In genomic region chr14:20723458-20723857, GRCh38 we compare ENCODE assay signal across 20 cellular contexts. TPM values are rescaled to one million over a fixed set of nuclear protein-coding genes. Genes with fewer than 3 reads are reported as not detected.
DNase-seq lines count a peak whose midpoint lies in the region; ATAC-seq, FAIRE-seq and TF ChIP-seq lines count a peak whose summit lies in the region.
"Had no signal": no experiment of that assay in that cellular context is flagged by ENCODE, and none has a peak within 500 bp of the region (broad histone marks: within the 10 kb centered on the region; RNA-seq: fewer than 3 reads in every experiment).

No MANE protein-coding gene starts in this region.

- CTCF ChIA-PET in SK-N-SH (lab: Yijun Ruan, JAX) (interaction anchor here (0.8 kb wide), 1 partner anchor 33 kb away, joined by 3 read pairs; no protein-coding TSS in a partner anchor), GM12878 (lab: Yijun Ruan, JAX) (interaction anchor here (1.0 to 1.2 kb wide), 2 partner anchors 9 to 136 kb away, joined by 3 read pairs; no protein-coding TSS in a partner anchor)

- in situ Hi-C loops in GM12878 (cut with MboI): no loop called here

- H3K4me1 ChIP-seq in SK-N-SH (ENCODE audit: control insufficient read depth in 1 of 2, insufficient read depth in 2 of 2, low read depth in 1 of 2, low read length in 1 of 2): no peaks in the 10 kb centered on the region
- H3K4me1 ChIP-seq in GM12878 (ENCODE audit: control insufficient read depth, insufficient read depth, low read length): no peaks in the 10 kb centered on the region; the same call in 1 of the 2 replicates
- H3K4me1 ChIP-seq in subcutaneous abdominal adipose tissue (ENCODE audit: control insufficient read depth in 5 of 5, insufficient read depth in 5 of 5, low read length in 5 of 5): peaks cover 0 to 3% (median 3%) of the 10 kb centered on the region in 5 donors
- no peaks in the 10 kb centered on the region for H3K4me1 ChIP-seq in trophoblast cell (ENCODE audit: control insufficient read depth in 1 of 2, insufficient read depth in 2 of 2, low read length in 2 of 2)
- H3K4me1 ChIP-seq in neural progenitor cell: no peaks in the 10 kb centered on the region

- no peak overlapping the region for H2AK5ac ChIP-seq in trophoblast cell (ENCODE audit: low read length)

- peaks cover 6% of the 10 kb centered on the region for H3K9me3 Mint-ChIP-seq in neural progenitor cell
- H3K9me3 Mint-ChIP-seq: CD4-positive, CD25-positive, alpha-beta regulatory T cell; T-cell had no signal

- H3K27ac ChIP-seq in SK-N-SH (ENCODE audit: low read depth in 2 of 2, low read length in 1 of 2) (no peak overlapping the region), GM12878 (ENCODE audit: control insufficient read depth, insufficient read depth) (no peak overlapping the region), subcutaneous abdominal adipose tissue (ENCODE audit: low read depth, low read length) (no peak overlapping the region), trophoblast cell (ENCODE audit: low read depth, low read length) (no peak overlapping the region), neural progenitor cell (no peak overlapping the region)
- H3K27ac ChIP-seq: tibial artery had no signal

- no peak overlapping the region for H2BK5ac ChIP-seq in trophoblast cell (ENCODE audit: low read depth, low read length, poor library complexity)

- no peak overlapping the region for H4K8ac ChIP-seq in trophoblast cell (ENCODE audit: low read depth, low read length)

- BruUV-seq in GM12878 (replicated peaks; lab: Mats Ljungman, UMichigan): no TSS peak

- no peaks in the 10 kb centered on the region for H4K20me1 ChIP-seq in SK-N-SH (ENCODE audit: insufficient read depth)
- no peaks in the 10 kb centered on the region for H4K20me1 ChIP-seq in GM12878 (ENCODE audit: control insufficient read depth, insufficient read depth)
- H4K20me1 ChIP-seq in neural progenitor cell (ENCODE audit: low read depth): no peaks in the 10 kb centered on the region

- no peak overlapping the region for H3K23ac ChIP-seq in trophoblast cell (ENCODE audit: low read length)

- H3K4me1 Mint-ChIP-seq in neural progenitor cell: no peaks in the 10 kb centered on the region

- H3K27me3 ChIP-seq in SK-N-SH (ENCODE audit: insufficient read depth): peaks cover 56% of the 10 kb centered on the region
- peaks cover 5 to 9% of the 10 kb centered on the region in 2 experiments; a peak in 3 of 4 replicates for H3K27me3 ChIP-seq in GM12878 (replicated peaks in 1 of 2; ENCODE audit: control insufficient read depth in 2 of 2, insufficient read depth in 2 of 2, low read length in 1 of 2)
- peaks cover 0 to 5% (median 0%) of the 10 kb centered on the region in 5 donors for H3K27me3 ChIP-seq in subcutaneous abdominal adipose tissue (ENCODE audit: control insufficient read depth in 5 of 5, insufficient read depth in 4 of 5, low read length in 5 of 5)
- H3K27me3 ChIP-seq in trophoblast cell (ENCODE audit: insufficient read depth, low read length): no peaks in the 10 kb centered on the region
- H3K27me3 ChIP-seq in neural progenitor cell: no peaks in the 10 kb centered on the region

- no peak overlapping the region for H2BK12ac ChIP-seq in trophoblast cell (ENCODE audit: low read length)

- DNase-seq in SK-N-SH (peak; percentile 27), GM12878 (ENCODE audit: low read depth, low spot score) (no peak), islet precursor cell (peak; percentile 61), trophoblast cell (no peak), neural progenitor cell (ENCODE audit: low spot score) (no peak), LoVo (ENCODE audit: low spot score) (no peak)
- DNase-seq: activated CD4-positive, CD25-positive, alpha-beta regulatory T cell; activated effector memory CD4-positive, alpha-beta T cell treated with Interleukin-2 at 50 U/mL for 16 hours; CD4-positive, CD25-positive, alpha-beta regulatory T cell; MV-4-11; NCI-H2081; NCI-H69; T-cell; tibial artery had no signal

- no peak for TF ChIP-seq EP300 in SK-N-SH (IDR thresholded peaks at IDR 0.05; ENCODE audit: borderline replicate concordance in 1 of 2, low read depth in 1 of 2, low read length in 1 of 2)
- TF ChIP-seq EP300 in GM12878 (IDR thresholded peaks at IDR 0.05; ENCODE audit: borderline replicate concordance in 1 of 2, control insufficient read depth in 1 of 2, low read depth in 2 of 2, low read length in 2 of 2): no peak

- TF ChIP-seq POLR2A in GM12878 (IDR thresholded peaks at IDR 0.05; ENCODE audit: low read depth, low read length): no peak

- H3K18ac ChIP-seq in trophoblast cell (ENCODE audit: low read length): no peak overlapping the region

- 21% methylated on average over 3 of the region's 33 CpGs for WGBS in SK-N-SH (ENCODE audit: low lambda C conversion rate)
- 14% methylated on average over 25 of the region's 33 CpGs for WGBS in GM12878 (ENCODE audit: insufficient coverage, insufficient replicate concordance, low lambda C conversion rate, missing lambda C conversion rate)
- no CpG with 5 or more reads among the region's 33 CpGs for WGBS in trophoblast cell (ENCODE audit: extremely low coverage, insufficient coverage, insufficient read length)

- no peak for FAIRE-seq in GM12878 (lab: Jason Lieb, UNC)
- FAIRE-seq: frontal cortex had no signal

- SMC1A ChIA-PET in GM12878 (lab: Charles Lee; ENCODE audit: uncharacterized antibody, unreplicated experiment): no interaction called here

- no peaks in the 10 kb centered on the region for H3K79me1 ChIP-seq in trophoblast cell (ENCODE audit: low read length)

- no peak overlapping the region for H4K91ac ChIP-seq in trophoblast cell (ENCODE audit: low read depth, low read length)

- H3K27me3 Mint-ChIP-seq in neural progenitor cell (ENCODE audit: insufficient read depth, low read depth): no peaks in the 10 kb centered on the region

- H3K4me3 ChIP-seq in SK-N-SH (ENCODE audit: low read depth in 2 of 2, low read length in 1 of 2) (no peak overlapping the region), GM12878 (no peak overlapping the region), subcutaneous abdominal adipose tissue (ENCODE audit: low read depth in 1 of 5, low read length in 5 of 5) (peak overlapping the region in 3 of 5 donors; percentile 13 to 36 (median 14)), trophoblast cell (ENCODE audit: low read depth, low read length) (no peak overlapping the region), neural progenitor cell (no peak overlapping the region)
- H3K4me3 ChIP-seq: tibial artery had no signal

- H3K36me3 Mint-ChIP-seq in neural progenitor cell: no peaks in the 10 kb centered on the region
- H3K36me3 Mint-ChIP-seq: T-cell had no signal

- H3K14ac ChIP-seq in trophoblast cell (ENCODE audit: low read length): no peak overlapping the region

- no peak overlapping the region for H3K4ac ChIP-seq in trophoblast cell (ENCODE audit: low read depth, low read length)

- H3K9me3 ChIP-seq in SK-N-SH: no peaks in the 10 kb centered on the region
- no peaks in the 10 kb centered on the region for H3K9me3 ChIP-seq in GM12878 (replicated peaks; ENCODE audit: control insufficient read depth, insufficient read depth, low read length)
- no peaks in the 10 kb centered on the region for H3K9me3 ChIP-seq in subcutaneous abdominal adipose tissue (ENCODE audit: control insufficient read depth in 5 of 5, low read length in 5 of 5)
- H3K9me3 ChIP-seq in trophoblast cell (ENCODE audit: insufficient read depth, low read depth, low read length): peaks cover 2% of the 10 kb centered on the region
- no peaks in the 10 kb centered on the region for H3K9me3 ChIP-seq in neural progenitor cell (ENCODE audit: low read depth)
- H3K9me3 ChIP-seq: tibial artery had no signal

- H3K79me2 ChIP-seq in SK-N-SH (ENCODE audit: insufficient read depth) (no peaks in the 10 kb centered on the region), GM12878 (ENCODE audit: control insufficient read depth, insufficient read depth, low read length) (no peaks in the 10 kb centered on the region), trophoblast cell (ENCODE audit: control insufficient read depth, insufficient read depth, low read length, poor library complexity) (no peaks in the 10 kb centered on the region), neural progenitor cell (ENCODE audit: low read depth) (no peaks in the 10 kb centered on the region)

- H4K12ac ChIP-seq in trophoblast cell (ENCODE audit: low read depth, low read length): no peak overlapping the region

- H3F3A ChIP-seq in SK-N-SH (replicated peaks; ENCODE audit: insufficient read depth) (no peaks in the 10 kb centered on the region), neural progenitor cell (ENCODE audit: low read depth) (no peaks in the 10 kb centered on the region)

- no peaks in the 10 kb centered on the region for H3K9me2 ChIP-seq in SK-N-SH

- ATAC-seq in SK-N-SH treated with all-trans-retinoic acid at 6 μM for 48 hours (no peak; the same call in 2 of the 3 replicates), GM12878 (no peak)
- ATAC-seq: sciatic nerve, T-cell had no signal

- H3K4me2 ChIP-seq in SK-N-SH (peak overlapping the region; percentile 28; the same call in 1 of the 2 replicates), GM12878 (ENCODE audit: control insufficient read depth, insufficient read depth) (no peak overlapping the region), trophoblast cell (ENCODE audit: low read length) (no peak overlapping the region), neural progenitor cell (no peak overlapping the region)

- H2AFZ ChIP-seq in SK-N-SH (ENCODE audit: low read depth) (no peak overlapping the region), GM12878 (ENCODE audit: control insufficient read depth, low read depth, low read length) (no peak overlapping the region), trophoblast cell (ENCODE audit: insufficient read depth, low read length, poor library complexity) (no peak overlapping the region), neural progenitor cell (replicated peaks) (no peak overlapping the region)

- POLR2A ChIA-PET in SK-N-SH (lab: Yijun Ruan, JAX) (no interaction called here), GM12878 (lab: Charles Lee) (no interaction called here)

- intact Hi-C loops in GM12878 (cut with micrococcal nuclease; ENCODE audit: unreplicated experiment): no loop called here

- H3K9ac ChIP-seq in SK-N-SH (no peak overlapping the region), GM12878 (ENCODE audit: control insufficient read depth, insufficient read depth, low read length) (no peak overlapping the region), subcutaneous abdominal adipose tissue (ENCODE audit: low read length in 5 of 5) (no peak overlapping the region), trophoblast cell (ENCODE audit: low read length) (no peak overlapping the region), neural progenitor cell (no peak overlapping the region)

- H3K4me3 Mint-ChIP-seq in neural progenitor cell: no peak overlapping the region
- H3K4me3 Mint-ChIP-seq: T-cell had no signal

- TF ChIP-seq RAD21 in SK-N-SH (IDR thresholded peaks at IDR 0.05; ENCODE audit: low read length): no peak
- TF ChIP-seq RAD21 in GM12878 (IDR thresholded peaks at IDR 0.05; ENCODE audit: insufficient read depth, low read depth, low read length): no peak

- no peaks in the 10 kb centered on the region for H3K36me3 ChIP-seq in SK-N-SH (replicated peaks in 1 of 2; ENCODE audit: control insufficient read depth in 1 of 2, insufficient read depth in 2 of 2, low read length in 1 of 2)
- H3K36me3 ChIP-seq in GM12878 (ENCODE audit: control insufficient read depth in 2 of 2, insufficient read depth in 2 of 2, low read length in 1 of 2): no peaks in the 10 kb centered on the region
- no peaks in the 10 kb centered on the region for H3K36me3 ChIP-seq in subcutaneous abdominal adipose tissue (ENCODE audit: control insufficient read depth in 5 of 5, insufficient read depth in 5 of 5, low read length in 5 of 5)
- no peaks in the 10 kb centered on the region for H3K36me3 ChIP-seq in trophoblast cell (ENCODE audit: control insufficient read depth in 1 of 2, insufficient read depth in 2 of 2, low read length in 2 of 2)
- H3K36me3 ChIP-seq in neural progenitor cell: no peaks in the 10 kb centered on the region
- H3K36me3 ChIP-seq: tibial artery had no signal

- no peak overlapping the region for H3K27ac Mint-ChIP-seq in neural progenitor cell
- H3K27ac Mint-ChIP-seq: T-cell had no signal

- no peak for TF ChIP-seq CTCF in SK-N-SH (IDR thresholded peaks at IDR 0.05)
- TF ChIP-seq CTCF in GM12878 (IDR thresholded peaks at IDR 0.05 in 2 of 3, conservative IDR thresholded peaks at IDR 0.05 in 1 of 3; ENCODE audit: control insufficient read depth in 2 of 3, extremely low read depth in 1 of 3, insufficient read depth in 1 of 3, low read depth in 3 of 3, low read length in 3 of 3): no peak
- no peak for TF ChIP-seq CTCF in neural progenitor cell (IDR thresholded peaks at IDR 0.05)

- RAD21 ChIA-PET in GM12878 (lab: Charles Lee; ENCODE audit: unreplicated experiment): no interaction called here

- H2BK120ac ChIP-seq in trophoblast cell (ENCODE audit: insufficient read depth, low read length, poor library complexity): no peak overlapping the region

RNA-seq across cellular contexts. Expression of gene EDDM3A, which starts 22.2 kb away (rescaled TPM):
- polyA plus RNA-seq in SK-N-SH (2012; rRNA removed) (not detected in 2 replicates), GM12878 (2011; rRNA removed) (not detected in 2 replicates), GM12878 (2014; fragmentation: Illumina TruSeq; extraction: Trizol) (not detected in 2 replicates), GM12878 (2014; fragmentation: Nextera tagmentation; extraction: Ambion mirVana) (not detected), GM12878 (2014; rRNA removed) (not detected in 2 replicates), GM12878 (2016; fragmentation: Nextera tagmentation; extraction: Ambion mirVana) (not detected)
- not detected in 2 replicates for polyA plus RNA-seq in SK-N-SH (2012; cell fraction: cytosol; rRNA removed)
- polyA plus RNA-seq in SK-N-SH (2012; cell fraction: nucleus; rRNA removed): not detected in 2 replicates
- total RNA-seq in GM12878 (2013; cell fraction: nucleolus; rRNA removed): not detected in 2 replicates
- total RNA-seq in GM12878 (2014; rRNA removed) (not detected in 2 replicates), GM12878 (2014; rRNA removed; fragmentation: Illumina TruSeq; extraction: Trizol) (not detected in 2 replicates), GM12878 (2021) (not detected in 2 replicates), neural progenitor cell (ENCODE audit: low replicate concordance) (not detected in 2 replicates)
- not detected for polyA plus RNA-seq in GM12878 (2011; ENCODE audit: low read depth)
- polyA plus RNA-seq in GM12878 (2011; cell fraction: cytosol; rRNA removed): not detected in 2 replicates
- polyA plus RNA-seq in GM12878 (2011; cell fraction: nucleus; rRNA removed): not detected in 2 replicates
- not detected in 2 replicates for polyA plus RNA-seq in GM12878 (2012)
- polyA minus RNA-seq in GM12878 (2011; rRNA and poly(A)+ RNA removed): not detected in 2 replicates
- not detected in 2 replicates for polyA minus RNA-seq in GM12878 (2011; cell fraction: cytosol; rRNA and poly(A)+ RNA removed)
- polyA minus RNA-seq in GM12878 (2011; cell fraction: nucleus; rRNA and poly(A)+ RNA removed): not detected in 2 replicates
- 0.11 TPM in 2 replicates for polyA plus RNA-seq in trophoblast cell (2013)
- total RNA-seq: A172; CD4-positive, CD25-positive, alpha-beta regulatory T cell; frontal cortex; RPMI7951; sciatic nerve; T-cell had no signal
- polyA plus RNA-seq: CD4-positive, CD25-positive, alpha-beta regulatory T cell had no signal

RNA-seq across cellular contexts. Expression of gene ANG, which starts 34.9 kb away (rescaled TPM):
- polyA plus RNA-seq in SK-N-SH (2012; rRNA removed) (3.6 and 3.9 TPM in 2 replicates), GM12878 (2011; rRNA removed) (1.0 and 1.1 TPM in 2 replicates), GM12878 (2014; fragmentation: Illumina TruSeq; extraction: Trizol) (2.7 and 3.2 TPM in 2 replicates), GM12878 (2014; fragmentation: Nextera tagmentation; extraction: Ambion mirVana) (1 to 10 TPM; 2.9 to 5.9 TPM), GM12878 (2014; rRNA removed) (2.2 and 2.3 TPM in 2 replicates), GM12878 (2016; fragmentation: Nextera tagmentation; extraction: Ambion mirVana) (1 to 10 TPM; 1.9 to 2.0 TPM)
- 3.6 and 4.0 TPM in 2 replicates for polyA plus RNA-seq in SK-N-SH (2012; cell fraction: cytosol; rRNA removed)
- 2.2 and 3.0 TPM in 2 replicates for polyA plus RNA-seq in SK-N-SH (2012; cell fraction: nucleus; rRNA removed)
- total RNA-seq in GM12878 (2013; cell fraction: nucleolus; rRNA removed): 1.6 and 2.6 TPM in 2 replicates
- total RNA-seq in GM12878 (2014; rRNA removed) (2.1 TPM in 2 replicates), GM12878 (2014; rRNA removed; fragmentation: Illumina TruSeq; extraction: Trizol) (1.8 and 1.9 TPM in 2 replicates), GM12878 (2021) (1.8 and 2.6 TPM in 2 replicates), neural progenitor cell (ENCODE audit: low replicate concordance) (0.99 TPM in 1 of 2 replicates, not detected in the other)
- 2.6 TPM for polyA plus RNA-seq in GM12878 (2011; ENCODE audit: low read depth)
- polyA plus RNA-seq in GM12878 (2011; cell fraction: cytosol; rRNA removed): 1.3 and 1.9 TPM in 2 replicates
- 0.57 and 0.76 TPM in 2 replicates for polyA plus RNA-seq in GM12878 (2011; cell fraction: nucleus; rRNA removed)
- 1.8 and 2.2 TPM in 2 replicates for polyA plus RNA-seq in GM12878 (2012)
- polyA minus RNA-seq in GM12878 (2011; rRNA and poly(A)+ RNA removed): 0.82 and 1.5 TPM in 2 replicates
- polyA minus RNA-seq in GM12878 (2011; cell fraction: cytosol; rRNA and poly(A)+ RNA removed): not detected in 2 replicates
- polyA minus RNA-seq in GM12878 (2011; cell fraction: nucleus; rRNA and poly(A)+ RNA removed): not detected in 2 replicates
- polyA plus RNA-seq in trophoblast cell (2013): 2.5 and 3.4 TPM in 2 replicates

RNA-seq across cellular contexts. Expression of gene RNASE4, which starts 39.1 kb away (rescaled TPM):
- 11.6 and 12.4 TPM in 2 replicates for polyA plus RNA-seq in SK-N-SH (2012; rRNA removed)
- polyA plus RNA-seq in SK-N-SH (2012; cell fraction: cytosol; rRNA removed): 7.3 and 10.8 TPM in 2 replicates
- 4.0 and 6.2 TPM in 2 replicates for polyA plus RNA-seq in SK-N-SH (2012; cell fraction: nucleus; rRNA removed)
- 1.3 and 2.4 TPM in 2 replicates for total RNA-seq in GM12878 (2013; cell fraction: nucleolus; rRNA removed)
- 1.1 and 2.0 TPM in 2 replicates for total RNA-seq in GM12878 (2014; rRNA removed)
- total RNA-seq in GM12878 (2014; rRNA removed; fragmentation: Illumina TruSeq; extraction: Trizol): 1.3 and 1.6 TPM in 2 replicates
- 0.29 and 1.1 TPM in 2 replicates for total RNA-seq in GM12878 (2021)
- polyA plus RNA-seq in GM12878 (2011; ENCODE audit: low read depth): 1.0 TPM
- polyA plus RNA-seq in GM12878 (2011; rRNA removed): 0.87 and 1.1 TPM in 2 replicates
- polyA plus RNA-seq in GM12878 (2011; cell fraction: cytosol; rRNA removed): 1.1 and 1.5 TPM in 2 replicates
- 0.60 and 1.4 TPM in 2 replicates for polyA plus RNA-seq in GM12878 (2011; cell fraction: nucleus; rRNA removed)
- 1.2 and 1.5 TPM in 2 replicates for polyA plus RNA-seq in GM12878 (2012)
- polyA plus RNA-seq in GM12878 (2014; fragmentation: Illumina TruSeq; extraction: Trizol): 0.29 and 1.3 TPM in 2 replicates
- 1 to 10 TPM; 1.2 to 2.6 TPM for polyA plus RNA-seq in GM12878 (2014; fragmentation: Nextera tagmentation; extraction: Ambion mirVana)
- polyA plus RNA-seq in GM12878 (2014; rRNA removed): 1.0 and 1.9 TPM in 2 replicates
- 1 to 10 TPM; 1.4 to 1.9 TPM for polyA plus RNA-seq in GM12878 (2016; fragmentation: Nextera tagmentation; extraction: Ambion mirVana)
- polyA minus RNA-seq in GM12878 (2011; rRNA and poly(A)+ RNA removed): 1.7 and 1.8 TPM in 2 replicates
- not detected in 2 replicates for polyA minus RNA-seq in GM12878 (2011; cell fraction: cytosol; rRNA and poly(A)+ RNA removed)
- polyA minus RNA-seq in GM12878 (2011; cell fraction: nucleus; rRNA and poly(A)+ RNA removed): 0.36 and 0.48 TPM in 2 replicates
- polyA plus RNA-seq in trophoblast cell (2013): 3.7 and 4.6 TPM in 2 replicates
- total RNA-seq in neural progenitor cell (ENCODE audit: low replicate concordance): 2.0 and 2.1 TPM in 2 replicates

RNA-seq across cellular contexts. Expression of gene EDDM3B, which starts 44.7 kb away (rescaled TPM):
- polyA plus RNA-seq in SK-N-SH (2012; rRNA removed) (not detected in 2 replicates), GM12878 (2011; rRNA removed) (not detected in 2 replicates), GM12878 (2014; fragmentation: Illumina TruSeq; extraction: Trizol) (not detected in 2 replicates), GM12878 (2014; fragmentation: Nextera tagmentation; extraction: Ambion mirVana) (not detected), GM12878 (2014; rRNA removed) (not detected in 2 replicates), GM12878 (2016; fragmentation: Nextera tagmentation; extraction: Ambion mirVana) (not detected)
- not detected in 2 replicates for polyA plus RNA-seq in SK-N-SH (2012; cell fraction: cytosol; rRNA removed)
- not detected in 2 replicates for polyA plus RNA-seq in SK-N-SH (2012; cell fraction: nucleus; rRNA removed)
- total RNA-seq in GM12878 (2013; cell fraction: nucleolus; rRNA removed): not detected in 2 replicates
- total RNA-seq in GM12878 (2014; rRNA removed) (not detected in 2 replicates), GM12878 (2014; rRNA removed; fragmentation: Illumina TruSeq; extraction: Trizol) (not detected in 2 replicates), GM12878 (2021) (not detected in 2 replicates), neural progenitor cell (ENCODE audit: low replicate concordance) (not detected in 2 replicates)
- not detected for polyA plus RNA-seq in GM12878 (2011; ENCODE audit: low read depth)
- not detected in 2 replicates for polyA plus RNA-seq in GM12878 (2011; cell fraction: cytosol; rRNA removed)
- not detected in 2 replicates for polyA plus RNA-seq in GM12878 (2011; cell fraction: nucleus; rRNA removed)
- not detected in 2 replicates for polyA plus RNA-seq in GM12878 (2012)
- not detected in 2 replicates for polyA minus RNA-seq in GM12878 (2011; rRNA and poly(A)+ RNA removed)
- polyA minus RNA-seq in GM12878 (2011; cell fraction: cytosol; rRNA and poly(A)+ RNA removed): not detected in 2 replicates
- not detected in 2 replicates for polyA minus RNA-seq in GM12878 (2011; cell fraction: nucleus; rRNA and poly(A)+ RNA removed)
- 0.46 and 0.48 TPM in 2 replicates for polyA plus RNA-seq in trophoblast cell (2013)
- total RNA-seq: A172; CD4-positive, CD25-positive, alpha-beta regulatory T cell; frontal cortex; RPMI7951; sciatic nerve; T-cell had no signal
- polyA plus RNA-seq: CD4-positive, CD25-positive, alpha-beta regulatory T cell had no signal

RNA-seq across cellular contexts. Expression of gene RNASE6, which starts 57.6 kb away (rescaled TPM):
- not detected in 2 replicates for polyA plus RNA-seq in SK-N-SH (2012; rRNA removed)
- not detected in 2 replicates for polyA plus RNA-seq in SK-N-SH (2012; cell fraction: cytosol; rRNA removed)
- not detected in 2 replicates for polyA plus RNA-seq in SK-N-SH (2012; cell fraction: nucleus; rRNA removed)
- 21.3 and 22.8 TPM in 2 replicates for total RNA-seq in GM12878 (2013; cell fraction: nucleolus; rRNA removed)
- total RNA-seq in GM12878 (2014; rRNA removed): 34.6 and 44.3 TPM in 2 replicates
- total RNA-seq in GM12878 (2014; rRNA removed; fragmentation: Illumina TruSeq; extraction: Trizol): 28.7 and 30.8 TPM in 2 replicates
- total RNA-seq in GM12878 (2021): 16.5 and 18.9 TPM in 2 replicates
- 39.8 TPM for polyA plus RNA-seq in GM12878 (2011; ENCODE audit: low read depth)
- 19.7 and 20.2 TPM in 2 replicates for polyA plus RNA-seq in GM12878 (2011; rRNA removed)
- polyA plus RNA-seq in GM12878 (2011; cell fraction: cytosol; rRNA removed): 14.2 and 15.2 TPM in 2 replicates
- 4.9 and 7.6 TPM in 2 replicates for polyA plus RNA-seq in GM12878 (2011; cell fraction: nucleus; rRNA removed)
- polyA plus RNA-seq in GM12878 (2012): 26.1 and 27.0 TPM in 2 replicates
- 47.0 and 61.9 TPM in 2 replicates for polyA plus RNA-seq in GM12878 (2014; fragmentation: Illumina TruSeq; extraction: Trizol)
- 10 to 100 TPM; 52.4 to 65.3 TPM for polyA plus RNA-seq in GM12878 (2014; fragmentation: Nextera tagmentation; extraction: Ambion mirVana)
- 28.4 and 31.7 TPM in 2 replicates for polyA plus RNA-seq in GM12878 (2014; rRNA removed)
- 10 to 100 TPM; 13.0 to 14.8 TPM for polyA plus RNA-seq in GM12878 (2016; fragmentation: Nextera tagmentation; extraction: Ambion mirVana)
- 9.4 and 11.5 TPM in 2 replicates for polyA minus RNA-seq in GM12878 (2011; rRNA and poly(A)+ RNA removed)
- polyA minus RNA-seq in GM12878 (2011; cell fraction: cytosol; rRNA and poly(A)+ RNA removed): 3.0 and 3.5 TPM in 2 replicates
- 3.9 and 4.6 TPM in 2 replicates for polyA minus RNA-seq in GM12878 (2011; cell fraction: nucleus; rRNA and poly(A)+ RNA removed)
- 1.1 TPM in 2 replicates for polyA plus RNA-seq in trophoblast cell (2013)
- total RNA-seq in neural progenitor cell (ENCODE audit: low replicate concordance): not detected in 2 replicates
- total RNA-seq: A172, RPMI7951 had no signal

Comparison
In these comparisons a context has a peak if more than half of its experiments do, and no peak if none do; other contexts are left out.
1. DNase-seq: peak in SK-N-SH (single experiment) and islet precursor cell (single experiment); none in GM12878 (single experiment), trophoblast cell (0 of 2), neural progenitor cell (single experiment) and LoVo (single experiment).
2. H3K4me3 ChIP-seq: peak in subcutaneous abdominal adipose tissue (3 of 5); none in SK-N-SH (0 of 2), GM12878 (single experiment), trophoblast cell (single experiment) and neural progenitor cell (single experiment).